Comparison of ENCODE assay signal across 7 cellular contexts in genomic region chr12:52327086-52327829, GRCh38.
DNase-seq lines count a peak whose midpoint lies in the region; ATAC-seq and TF ChIP-seq lines count a peak whose summit lies in the region.

No MANE protein-coding gene starts in this region.

- DNase-seq in NCI-H1930 (lab: John Stamatoyannopoulos, UW) = peak; percentile 28 to 57
- peak; percentile 61 for DNase-seq in T-helper 22 cell (ENCODE audit: low read depth)
- DNase-seq in astrocyte of the cerebellum (ENCODE audit: low read depth) = peak; percentile 61
- DNase-seq in hypothalamus (lab: John Stamatoyannopoulos, UW) = peak in 43 of 51 donors; percentile 5 to 81 (median 49)
- DNase-seq in smooth muscle cell of the brain vasculature (ENCODE audit: low read depth, low spot score) = peak; percentile 47

- peak; percentile 82 for TF ChIP-seq CTCF in astrocyte of the cerebellum (IDR thresholded peaks at IDR 0.05; ENCODE audit: low read depth, low read length, missing control alignments)

- ATAC-seq in GM18505 (IDR thresholded peaks at IDR 0.05; ENCODE audit: unreplicated experiment) = peak; percentile 89
- ATAC-seq in HG02973 (IDR thresholded peaks at IDR 0.05; ENCODE audit: unreplicated experiment) = peak; percentile 83

- no peak for TF ChIP-seq POLR2A in GM18505 (IDR thresholded peaks at IDR 0.05; ENCODE audit: borderline replicate concordance, extremely low read depth, insufficient read depth, insufficient read length)

- H3K4me3 ChIP-seq in astrocyte of the cerebellum (ENCODE audit: low read depth, low read length) = no peak overlapping the region

- in situ Hi-C loops in astrocyte of the cerebellum (cut with HindIII; ENCODE audit: low sequenced_read_pairs) = no loop called here
